In the genomic region with DNA sequence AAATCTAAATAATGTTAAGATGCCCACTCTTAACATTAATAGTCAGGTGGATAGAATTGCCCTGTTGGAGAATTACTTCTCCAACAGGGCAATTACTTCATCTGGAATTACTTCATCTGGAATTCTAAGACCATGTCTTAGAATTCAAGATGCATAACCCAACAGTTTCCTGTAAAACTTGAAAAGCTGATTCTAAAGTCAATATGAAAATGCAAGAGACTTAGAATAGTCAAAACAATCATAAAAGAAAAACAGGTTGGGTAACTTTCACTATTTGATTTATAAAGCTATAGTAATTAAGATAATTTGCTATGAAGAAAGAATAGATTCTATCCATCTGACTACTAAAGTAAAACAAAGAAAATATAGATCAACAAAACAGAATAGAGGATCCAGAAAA, we compare ENCODE assay signal across 15 cellular contexts.
DNase-seq lines count a peak whose midpoint lies in the region; ATAC-seq, FAIRE-seq and TF ChIP-seq lines count a peak whose summit lies in the region.
"Had no signal": no experiment of that assay in that cellular context is flagged by ENCODE, and none has a peak within 500 bp of the region (broad histone marks: within the 10 kb centered on the region; RNA-seq: fewer than 3 reads in every experiment).

No MANE protein-coding gene starts in this region.

- H3K4me1 ChIP-seq in OCI-LY3 (ENCODE audit: low read length) (peaks cover 31% of the 10 kb centered on the region), K562 (replicated peaks in 1 of 2; ENCODE audit: control insufficient read depth in 2 of 2, insufficient read depth in 2 of 2, low read length in 2 of 2) (peaks cover 9 to 32% of the 10 kb centered on the region in 2 experiments; a peak in 4 of 5 replicates), lower lobe of right lung (peaks cover 10% of the 10 kb centered on the region)

- H3K9me3 Mint-ChIP-seq in type B pancreatic cell = no peaks in the 10 kb centered on the region
- H3K9me3 Mint-ChIP-seq: HFFc6 had no signal

- H3K27ac ChIP-seq in OCI-LY3 (ENCODE audit: low read length) = peak overlapping the region; percentile 92
- peak overlapping the region; percentile 69; the same call in 1 of the 3 replicates for H3K27ac ChIP-seq in K562 (ENCODE audit: extremely low read depth, low read depth, low read length)
- peak overlapping the region; percentile 52 for H3K27ac ChIP-seq in lower lobe of right lung
- H3K27ac ChIP-seq: GM23248 had no signal

- no peak for TF ChIP-seq CTCF in OCI-LY3 (IDR thresholded peaks at IDR 0.05; ENCODE audit: low read depth, low read length)
- TF ChIP-seq CTCF in K562 (IDR thresholded peaks at IDR 0.05 in 2 of 3, conservative IDR thresholded peaks at IDR 0.05 in 1 of 3; ENCODE audit: insufficient read depth in 2 of 3, low read depth in 1 of 3, low read length in 3 of 3) = no peak
- TF ChIP-seq CTCF in lower lobe of right lung (IDR thresholded peaks at IDR 0.05) = no peak
- TF ChIP-seq CTCF in type B pancreatic cell (conservative IDR thresholded peaks at IDR 0.05) = no peak

- no peak for FAIRE-seq in K562 (lab: Jason Lieb, UNC)

- TF ChIP-seq POLR2A in K562 (conservative IDR thresholded peaks at IDR 0.05) = no peak

- DNase-seq in K562 (ENCODE audit: extremely low read depth in 1 of 4, low spot score in 3 of 4) (no peak), lower lobe of right lung (no peak), type B pancreatic cell (ENCODE audit: extremely low spot score, unreplicated experiment) (no peak), COLO668 (lab: John Stamatoyannopoulos, UW; ENCODE audit: unreplicated experiment) (no peak), ureter (ENCODE audit: low spot score) (no peak)
- DNase-seq: DMS153, GM23248, HFFc6, NCI-H1048, NCI-H146, NCI-H345, NCI-H526 treated with DMSO at 0.1 percent for 48 hours had no signal

- TF ChIP-seq EP300 in K562 (IDR thresholded peaks at IDR 0.05; ENCODE audit: low read length) = no peak

- CTCF ChIA-PET in K562 (lab: Yijun Ruan, JAX; ENCODE audit: low intra/inter-chr PET ratio) = no interaction called here

- TF ChIP-seq RAD21 in K562 (CRISPR knock-in tag; conservative IDR thresholded peaks at IDR 0.05 in 1 of 2, IDR thresholded peaks at IDR 0.05 in 1 of 2) = no peak

- no peaks in the 10 kb centered on the region for H3K36me3 ChIP-seq in OCI-LY3 (replicated peaks; ENCODE audit: low read depth, low read length)
- peaks cover 2% of the 10 kb centered on the region; the same call in 1 of the 3 replicates for H3K36me3 ChIP-seq in K562 (ENCODE audit: control insufficient read depth, insufficient read depth, low read length)
- no peaks in the 10 kb centered on the region for H3K36me3 ChIP-seq in lower lobe of right lung

- ATAC-seq in K562 (no peak), lower lobe of right lung (peak in 1 of 2 donors; percentile 21), HG02642 (IDR thresholded peaks at IDR 0.05; ENCODE audit: poor library complexity, unreplicated experiment) (no peak)
- ATAC-seq: SK-N-SH treated with all-trans-retinoic acid at 6 μM for 48 hours had no signal

- no TSS peak for BruUV-seq in K562 (replicated peaks; lab: Mats Ljungman, UMichigan)

- H4K20me1 ChIP-seq in OCI-LY3 (ENCODE audit: insufficient read depth, low read length) (no peaks in the 10 kb centered on the region), K562 (replicated peaks; ENCODE audit: control insufficient read depth, insufficient read depth, low read length) (no peaks in the 10 kb centered on the region)

- peak overlapping the region; percentile 82 for H3K4me2 ChIP-seq in OCI-LY3 (ENCODE audit: low read length)
- H3K4me2 ChIP-seq in K562 (ENCODE audit: insufficient read depth, low read length) = no peak overlapping the region

- no peak overlapping the region for H3K4me3 Mint-ChIP-seq in type B pancreatic cell
- H3K4me3 Mint-ChIP-seq: HFFc6 had no signal

- H3K79me2 ChIP-seq in OCI-LY3 (ENCODE audit: low read length) (peaks cover 4% of the 10 kb centered on the region; the same call in 1 of the 2 replicates), K562 (ENCODE audit: control insufficient read depth, insufficient read depth, low read length) (peaks cover 52% of the 10 kb centered on the region)

- peak overlapping the region; percentile 60 for H3K27ac Mint-ChIP-seq in type B pancreatic cell
- H3K27ac Mint-ChIP-seq: HFFc6 had no signal

- no peaks in the 10 kb centered on the region for H3K36me3 Mint-ChIP-seq in type B pancreatic cell

- H3K9me1 ChIP-seq in K562 (ENCODE audit: control insufficient read depth, insufficient read depth, low read length) = no peaks in the 10 kb centered on the region

- H3K27me3 ChIP-seq in OCI-LY3 (ENCODE audit: low read depth, low read length) = no peaks in the 10 kb centered on the region
- H3K27me3 ChIP-seq in K562 (ENCODE audit: control insufficient read depth in 2 of 2, insufficient read depth in 2 of 2, low read length in 2 of 2) = no peaks in the 10 kb centered on the region
- no peaks in the 10 kb centered on the region for H3K27me3 ChIP-seq in lower lobe of right lung (ENCODE audit: low read depth)

- in situ Hi-C loops in K562 (cut with MboI) = no loop called here

- no peaks in the 10 kb centered on the region for H3K27me3 Mint-ChIP-seq in type B pancreatic cell

- H3K9me3 ChIP-seq in OCI-LY3 (ENCODE audit: insufficient read depth, low read length) (no peaks in the 10 kb centered on the region), K562 (replicated peaks; ENCODE audit: control insufficient read depth, insufficient read depth, low read depth, low read length) (no peaks in the 10 kb centered on the region), lower lobe of right lung (no peaks in the 10 kb centered on the region)

- no peak overlapping the region for H2AFZ ChIP-seq in OCI-LY3 (ENCODE audit: low read depth, low read length)
- no peak overlapping the region for H2AFZ ChIP-seq in K562 (ENCODE audit: low read depth, low read length)
- H2AFZ ChIP-seq: GM23248 had no signal

- H3K4me1 Mint-ChIP-seq in type B pancreatic cell (ENCODE audit: unreplicated experiment) = peaks cover 11% of the 10 kb centered on the region

- intact Hi-C loops in K562 (cut with micrococcal nuclease) (loop anchor here (5.0 kb wide), 1 partner anchor 46 kb away; no protein-coding TSS in a partner anchor), lower lobe of right lung (cut with DNase I) (no loop called here)

- POLR2A ChIA-PET in K562 (lab: Yijun Ruan, JAX) = interaction anchor here (1.9 kb wide), 1 partner anchor 10 kb away, joined by 5 read pairs; no protein-coding TSS in a partner anchor

- no peak overlapping the region for H3K4me3 ChIP-seq in OCI-LY3 (ENCODE audit: low read length)
- no peak overlapping the region for H3K4me3 ChIP-seq in K562
- no peak overlapping the region for H3K4me3 ChIP-seq in lower lobe of right lung
- H3K4me3 ChIP-seq: GM23248 had no signal

- H3K9ac ChIP-seq in OCI-LY3 (ENCODE audit: low read length) (peak overlapping the region; percentile 53; the same call in 1 of the 2 replicates), K562 (ENCODE audit: insufficient read depth in 1 of 2, low read depth in 2 of 2, low read length in 2 of 2) (no peak overlapping the region)
- H3K9ac ChIP-seq: GM23248 had no signal

TF ChIP-seq in K562, 482 proteins besides CTCF, POLR2A, EP300 and RAD21 (continues in another document):
- TF ChIP-seq PHF8 (IDR thresholded peaks at IDR 0.05; ENCODE audit: borderline replicate concordance, low read length) (no peak), KAT7 (CRISPR knock-in tag; IDR thresholded peaks at IDR 0.05; ENCODE audit: borderline replicate concordance) (no peak), SOX6 (IDR thresholded peaks at IDR 0.05) (no peak), HDAC8 (tag; IDR thresholded peaks at IDR 0.05) (no peak), TAF15 (IDR thresholded peaks at IDR 0.05; ENCODE audit: low read depth, low read length) (no peak), CBFB (CRISPR knock-in tag; IDR thresholded peaks at IDR 0.05) (no peak), ZNF217 (CRISPR knock-in tag; IDR thresholded peaks at IDR 0.05) (no peak), KAT8 (IDR thresholded peaks at IDR 0.05; ENCODE audit: low read depth) (no peak), RBM22 (IDR thresholded peaks at IDR 0.05; ENCODE audit: low read depth, low read length, poor library complexity, severe bottlenecking) (no peak)
- TF ChIP-seq, protein P1, sequence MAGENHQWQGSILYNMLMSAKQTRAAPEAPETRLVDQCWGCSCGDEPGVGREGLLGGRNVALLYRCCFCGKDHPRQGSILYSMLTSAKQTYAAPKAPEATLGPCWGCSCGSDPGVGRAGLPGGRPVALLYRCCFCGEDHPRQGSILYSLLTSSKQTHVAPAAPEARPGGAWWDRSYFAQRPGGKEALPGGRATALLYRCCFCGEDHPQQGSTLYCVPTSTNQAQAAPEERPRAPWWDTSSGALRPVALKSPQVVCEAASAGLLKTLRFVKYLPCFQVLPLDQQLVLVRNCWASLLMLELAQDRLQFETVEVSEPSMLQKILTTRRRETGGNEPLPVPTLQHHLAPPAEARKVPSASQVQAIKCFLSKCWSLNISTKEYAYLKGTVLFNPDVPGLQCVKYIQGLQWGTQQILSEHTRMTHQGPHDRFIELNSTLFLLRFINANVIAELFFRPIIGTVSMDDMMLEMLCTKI (IDR thresholded peaks at IDR 0.05; ENCODE audit: partially characterized antibody) = no peak
- TF ChIP-seq, protein P2, sequence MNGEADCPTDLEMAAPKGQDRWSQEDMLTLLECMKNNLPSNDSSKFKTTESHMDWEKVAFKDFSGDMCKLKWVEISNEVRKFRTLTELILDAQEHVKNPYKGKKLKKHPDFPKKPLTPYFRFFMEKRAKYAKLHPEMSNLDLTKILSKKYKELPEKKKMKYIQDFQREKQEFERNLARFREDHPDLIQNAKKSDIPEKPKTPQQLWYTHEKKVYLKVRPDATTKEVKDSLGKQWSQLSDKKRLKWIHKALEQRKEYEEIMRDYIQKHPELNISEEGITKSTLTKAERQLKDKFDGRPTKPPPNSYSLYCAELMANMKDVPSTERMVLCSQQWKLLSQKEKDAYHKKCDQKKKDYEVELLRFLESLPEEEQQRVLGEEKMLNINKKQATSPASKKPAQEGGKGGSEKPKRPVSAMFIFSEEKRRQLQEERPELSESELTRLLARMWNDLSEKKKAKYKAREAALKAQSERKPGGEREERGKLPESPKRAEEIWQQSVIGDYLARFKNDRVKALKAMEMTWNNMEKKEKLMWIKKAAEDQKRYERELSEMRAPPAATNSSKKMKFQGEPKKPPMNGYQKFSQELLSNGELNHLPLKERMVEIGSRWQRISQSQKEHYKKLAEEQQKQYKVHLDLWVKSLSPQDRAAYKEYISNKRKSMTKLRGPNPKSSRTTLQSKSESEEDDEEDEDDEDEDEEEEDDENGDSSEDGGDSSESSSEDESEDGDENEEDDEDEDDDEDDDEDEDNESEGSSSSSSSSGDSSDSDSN (IDR thresholded peaks at IDR 0.05; ENCODE audit: borderline replicate concordance in 1 of 2, low read depth in 2 of 2, low read length in 2 of 2) = no peak
